In the genomic region with DNA sequence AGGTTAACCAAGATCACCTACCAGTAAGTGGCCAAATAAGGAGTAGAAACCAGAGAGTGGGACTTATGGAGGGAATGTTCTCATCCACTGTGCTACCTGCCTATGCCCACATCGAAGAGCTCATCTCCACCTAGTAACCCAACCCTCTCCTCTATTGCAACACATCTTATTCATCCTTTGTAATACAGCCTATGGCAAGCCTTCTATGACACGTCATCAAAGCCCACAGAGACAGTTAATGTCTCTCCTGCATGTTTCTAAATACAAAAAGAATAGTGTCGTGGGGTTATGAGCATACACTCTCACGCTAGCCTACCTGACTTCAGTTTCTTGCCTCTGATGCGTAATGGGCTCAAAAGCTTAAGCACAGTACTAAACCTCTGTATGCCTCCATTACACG, we compare ENCODE assay signal across 21 cellular contexts.
"Had no signal": no experiment of that assay in that cellular context is flagged by ENCODE, and none has a peak within 500 bp of the region (broad histone marks: within the 10 kb centered on the region; RNA-seq: fewer than 3 reads in every experiment).

No MANE protein-coding gene starts in this region.

- H3K9me3 ChIP-seq: left ventricle myocardium inferior, mucosa of descending colon, ovary, right atrium auricular region, suprapubic skin, thoracic aorta, tibial artery, upper lobe of right lung had no signal

- H3K27ac ChIP-seq: left ventricle myocardium inferior, ovary, right atrium auricular region, skin epidermis, suprapubic skin, thoracic aorta, tibial artery, upper lobe of right lung had no signal

- H3K36me3 ChIP-seq: left ventricle myocardium inferior, ovary, right atrium auricular region, suprapubic skin, thoracic aorta, tibial artery, upper lobe of right lung had no signal

- H3K27me3 ChIP-seq: ovary, right atrium auricular region, suprapubic skin, tibial artery, upper lobe of right lung had no signal

- ATAC-seq: mucosa of descending colon; naive thymus-derived CD4-positive, alpha-beta T cell; natural killer cell treated with Interleukin-12 subunit alpha and Interleukin-12 subunit beta and Interleukin-15 and Interleukin-18, amount 100 ng/mL, for 72 hours; sciatic nerve; stimulated activated naive B cell treated with anti-CD40 and anti-IgM and Interleukin-4, amounts not matched to agents 10 μg/mL and 1 μg/mL and 100 μg/mL, for 72 hours; upper lobe of right lung had no signal

- H3K4me3 ChIP-seq: left ventricle myocardium inferior, lung, mucosa of descending colon, ovary, right atrium auricular region, skin epidermis, suprapubic skin, thoracic aorta, tibial artery, upper lobe of right lung had no signal

- DNase-seq: islet precursor cell; left ventricle myocardium inferior; midbrain; mucosa of descending colon; naive thymus-derived CD4-positive, alpha-beta T cell; ovary; stimulated activated CD4-positive, alpha-beta T cell treated with anti-CD3 and anti-CD28 coated beads, Interleukin-12 subunit alpha, Interleukin-12 subunit beta, amount 100 ng/mL, for 4 hours; stimulated activated CD4-positive, alpha-beta T cell treated with anti-CD3 and anti-CD28 coated beads, Interleukin-15, amount 100 ng/mL, for 24 hours; stimulated activated CD4-positive, alpha-beta T cell treated with anti-CD3 and anti-CD28 coated beads, Interleukin-2, amount 100 ng/mL, for 24 hours; stimulated activated CD4-positive, alpha-beta T cell treated with anti-CD3 and anti-CD28 coated beads, Interleukin-4, amount 100 ng/mL, for 1 hour; stimulated activated naive B cell treated with anti-CD40 and anti-IgM and Interleukin-4, amounts not matched to agents 10 μg/mL and 1 μg/mL and 100 μg/mL, for 72 hours; tibial artery; upper lobe of right lung had no signal

- FAIRE-seq: urothelium cell line had no signal

- H3K4me1 ChIP-seq: left ventricle myocardium inferior, right atrium auricular region, suprapubic skin, upper lobe of right lung had no signal
